Comparison of ENCODE assay signal across 8 cellular contexts in the genomic region with DNA sequence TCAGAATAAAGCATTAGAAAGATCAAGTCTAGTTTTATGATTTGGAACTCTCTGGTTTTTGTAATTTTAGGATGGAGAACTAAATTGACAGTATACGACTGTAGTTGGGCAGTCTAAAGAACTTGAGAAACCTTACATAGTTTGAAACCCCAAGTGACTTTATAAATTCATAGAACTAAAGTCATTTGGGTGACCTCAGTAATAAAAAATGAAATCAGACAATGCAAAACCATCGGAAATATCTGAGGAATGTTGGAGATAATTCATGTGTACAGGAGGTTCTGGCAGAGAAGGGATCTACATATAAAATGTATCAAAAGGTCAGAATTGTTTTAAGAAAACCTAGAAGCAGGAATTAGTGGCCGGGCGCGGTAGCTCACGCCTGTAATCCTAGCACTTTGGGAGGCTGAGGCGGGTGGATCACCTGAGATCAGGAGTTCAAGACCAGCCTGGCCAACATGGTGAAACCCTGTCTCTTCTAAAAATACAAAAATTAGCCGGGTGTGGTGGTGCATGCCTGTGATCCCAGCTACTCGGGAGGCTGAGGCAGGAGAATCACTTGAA.
DNase-seq lines count a peak whose midpoint lies in the region; FAIRE-seq and TF ChIP-seq lines count a peak whose summit lies in the region.
"Not testable (repeated sequence)": the region's sequence is repeated elsewhere in the genome, so short reads cannot be mapped to it uniquely, and the experiment has no call there.

No MANE protein-coding gene starts in this region.

- not testable (repeated sequence) for H3K9ac ChIP-seq in adipocyte (ENCODE audit: low read length)

- H4K20me1 ChIP-seq in osteoblast (ENCODE audit: insufficient read depth, low read length): not testable (repeated sequence)

- not testable (repeated sequence) for H3K9me3 ChIP-seq in adipocyte (ENCODE audit: control insufficient read depth, low read length); osteoblast (ENCODE audit: low read depth, low read length)

- H3K27ac ChIP-seq in osteoblast (ENCODE audit: low read depth, low read length): peak overlapping the region; percentile 53

- not testable (repeated sequence) for TF ChIP-seq CTCF in fibroblast of villous mesenchyme (IDR thresholded peaks at IDR 0.05; ENCODE audit: insufficient read depth, low read depth, low read length); osteoblast (IDR thresholded peaks at IDR 0.05; ENCODE audit: extremely low read depth, low read depth, low read length)

- not testable (repeated sequence) for H3K36me3 ChIP-seq in adipocyte (ENCODE audit: control insufficient read depth, insufficient read depth, low read length, severe bottlenecking); osteoblast (ENCODE audit: insufficient read depth, low read length)

- H3K4me1 ChIP-seq in adipocyte (ENCODE audit: control insufficient read depth, insufficient read depth, low read length) (peaks cover 22% of the 10 kb centered on the region), osteoblast (ENCODE audit: insufficient read depth, low read length) (peaks cover 34% of the 10 kb centered on the region)

- H3K79me2 ChIP-seq in osteoblast (ENCODE audit: insufficient read depth, low read length): not testable (repeated sequence)

- not testable (repeated sequence) for H3K27me3 ChIP-seq in adipocyte (replicated peaks; ENCODE audit: control insufficient read depth, insufficient read depth, low read length); osteoblast (ENCODE audit: insufficient read depth, low read length)

- H3K4me2 ChIP-seq in osteoblast (ENCODE audit: insufficient read depth, low read length): peak overlapping the region; percentile 53

- H3K4me3 ChIP-seq in adipocyte (ENCODE audit: low read length); fibroblast of villous mesenchyme (ENCODE audit: low read depth, low read length); osteoblast (ENCODE audit: insufficient read depth, low read length): not testable (repeated sequence)

- peak; percentile 82 for DNase-seq in A172 (ENCODE audit: low spot score)
- DNase-seq in EH (ENCODE audit: low read depth): peak; percentile 85
- DNase-seq in HS-5 (ENCODE audit: low read depth): peak; percentile 86
- peak; percentile 90 for DNase-seq in RCC 7860 (ENCODE audit: low spot score)
- peak; percentile 71 for DNase-seq in adipocyte (ENCODE audit: low read depth)
- DNase-seq in dedifferentiated amniotic fluid mesenchymal stem cell (ENCODE audit: extremely low spot score): peak; percentile 69
- peak; percentile 18 for DNase-seq in fibroblast of villous mesenchyme (ENCODE audit: low read depth)
- DNase-seq in osteoblast (ENCODE audit: insufficient read length, low spot score, missing footprints): peak; percentile 62

- FAIRE-seq in RCC 7860 (lab: Jason Lieb, UNC): peak; percentile 68

- H2AFZ ChIP-seq in osteoblast (ENCODE audit: low read length): not testable (repeated sequence)

Comparison
In these comparisons a context has a peak if more than half of its experiments do, and no peak if none do; other contexts are left out.
1. DNase-seq: peak in every context shown above with its lines; median percentile 90 in RCC 7860; 86 in HS-5; 85 in EH; 82 in A172; 71 in adipocyte; 69 in dedifferentiated amniotic fluid mesenchymal stem cell; 62 in osteoblast; 18 in fibroblast of villous mesenchyme.